In the genomic region with DNA sequence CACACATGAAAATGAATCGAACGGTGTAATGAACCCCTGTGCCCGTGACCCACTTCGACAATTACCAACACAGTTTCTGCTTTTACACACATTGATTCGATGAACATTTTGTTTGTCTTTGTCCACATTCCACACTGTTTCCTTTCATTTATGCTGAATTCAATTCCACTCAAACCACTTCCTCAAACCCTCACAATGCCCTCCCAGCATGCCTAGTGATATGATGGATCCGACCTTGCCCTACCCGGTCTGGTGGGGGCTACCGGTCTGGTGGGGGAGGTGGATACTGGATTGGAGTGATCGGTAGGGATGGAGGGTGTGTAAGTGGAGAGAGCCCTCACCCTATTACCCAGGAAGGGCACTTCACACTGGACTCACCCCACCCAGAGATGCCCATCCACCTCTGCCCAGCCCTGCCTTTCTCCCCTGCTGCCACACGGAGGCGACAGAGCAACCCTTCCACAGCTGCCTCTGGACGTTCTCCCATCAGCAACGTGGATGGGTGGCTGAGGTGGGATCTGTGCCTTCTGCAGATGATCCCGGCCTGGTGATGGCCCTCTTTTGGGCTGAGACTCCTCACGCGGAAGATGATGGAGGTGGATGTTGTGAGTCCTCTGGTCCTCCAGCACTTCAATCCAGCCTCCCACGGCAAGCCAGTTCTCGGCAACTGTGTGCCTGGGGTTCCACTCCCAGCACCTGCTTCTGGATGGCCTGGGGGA, we compare ENCODE assay signal across 1 cellular context.
TF ChIP-seq lines count a peak whose summit lies in the region.

No MANE protein-coding gene starts in this region.

TF ChIP-seq in HepG2, 621 proteins besides CTCF, POLR2A, EP300 and RAD21 (continued from another document and continues in another):
- TF ChIP-seq, protein P1, sequence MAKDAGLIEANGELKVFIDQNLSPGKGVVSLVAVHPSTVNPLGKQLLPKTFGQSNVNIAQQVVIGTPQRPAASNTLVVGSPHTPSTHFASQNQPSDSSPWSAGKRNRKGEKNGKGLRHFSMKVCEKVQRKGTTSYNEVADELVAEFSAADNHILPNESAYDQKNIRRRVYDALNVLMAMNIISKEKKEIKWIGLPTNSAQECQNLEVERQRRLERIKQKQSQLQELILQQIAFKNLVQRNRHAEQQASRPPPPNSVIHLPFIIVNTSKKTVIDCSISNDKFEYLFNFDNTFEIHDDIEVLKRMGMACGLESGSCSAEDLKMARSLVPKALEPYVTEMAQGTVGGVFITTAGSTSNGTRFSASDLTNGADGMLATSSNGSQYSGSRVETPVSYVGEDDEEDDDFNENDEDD (CRISPR knock-in tag; IDR thresholded peaks at IDR 0.05; ENCODE audit: borderline replicate concordance) = no peak
- TF ChIP-seq ZNF652 (CRISPR knock-in tag; IDR thresholded peaks at IDR 0.05; ENCODE audit: borderline replicate concordance, low read depth) (no peak), KDM5B (CRISPR knock-in tag; IDR thresholded peaks at IDR 0.05; ENCODE audit: borderline replicate concordance) (no peak), NCOA2 (CRISPR knock-in tag; IDR thresholded peaks at IDR 0.05) (no peak), ONECUT2 (CRISPR knock-in tag; IDR thresholded peaks at IDR 0.05) (no peak), NR2F1 (CRISPR knock-in tag; IDR thresholded peaks at IDR 0.05) (no peak), KLF15 (CRISPR knock-in tag; IDR thresholded peaks at IDR 0.05; ENCODE audit: borderline replicate concordance) (no peak), TOPORS (CRISPR knock-in tag; IDR thresholded peaks at IDR 0.05) (no peak), PHF8 (CRISPR knock-in tag; IDR thresholded peaks at IDR 0.05) (no peak), MED8 (CRISPR knock-in tag; IDR thresholded peaks at IDR 0.05; ENCODE audit: insufficient replicate concordance) (no peak), THAP11 (CRISPR knock-in tag; IDR thresholded peaks at IDR 0.05) (no peak), POLR2AphosphoS2 (IDR thresholded peaks at IDR 0.05; ENCODE audit: low read depth, low read length) (no peak), FLYWCH1 (CRISPR knock-in tag; IDR thresholded peaks at IDR 0.05) (no peak), HNF4G (IDR thresholded peaks at IDR 0.05; ENCODE audit: borderline replicate concordance, low read depth, low read length) (no peak), HNF4G (CRISPR knock-in tag; IDR thresholded peaks at IDR 0.05; ENCODE audit: borderline replicate concordance, low read depth) (no peak), ZFYVE20 (CRISPR knock-in tag; IDR thresholded peaks at IDR 0.05; ENCODE audit: borderline replicate concordance, low read depth) (no peak), WIZ (CRISPR knock-in tag; IDR thresholded peaks at IDR 0.05) (no peak), ZFP90 (CRISPR knock-in tag; IDR thresholded peaks at IDR 0.05; ENCODE audit: borderline replicate concordance) (no peak), ZNF446 (CRISPR knock-in tag; IDR thresholded peaks at IDR 0.05) (no peak), SMAD1 (CRISPR knock-in tag; IDR thresholded peaks at IDR 0.05; ENCODE audit: borderline replicate concordance, low read depth) (no peak), ZNF326 (CRISPR knock-in tag; IDR thresholded peaks at IDR 0.05; ENCODE audit: borderline replicate concordance) (no peak), ZFP36L2 (CRISPR knock-in tag; IDR thresholded peaks at IDR 0.05) (no peak), ZNF549 (CRISPR knock-in tag; IDR thresholded peaks at IDR 0.05) (no peak), ARNT2 (CRISPR knock-in tag; IDR thresholded peaks at IDR 0.05; ENCODE audit: low read depth) (no peak), GTF2F1 (IDR thresholded peaks at IDR 0.05; ENCODE audit: low read length) (no peak), SP5 (CRISPR knock-in tag; IDR thresholded peaks at IDR 0.05; ENCODE audit: borderline replicate concordance, low read depth) (no peak), ZNF180 (CRISPR knock-in tag; IDR thresholded peaks at IDR 0.05; ENCODE audit: borderline replicate concordance, low read depth) (no peak), ZEB1 (IDR thresholded peaks at IDR 0.05; ENCODE audit: insufficient replicate concordance, low read depth) (no peak), ZNF292 (CRISPR knock-in tag; IDR thresholded peaks at IDR 0.05; ENCODE audit: borderline replicate concordance, low read depth) (no peak), HMG20A (CRISPR knock-in tag; IDR thresholded peaks at IDR 0.05; ENCODE audit: borderline replicate concordance) (no peak), ZNF766 (CRISPR knock-in tag; IDR thresholded peaks at IDR 0.05; ENCODE audit: borderline replicate concordance) (no peak), YEATS2 (CRISPR knock-in tag; IDR thresholded peaks at IDR 0.05; ENCODE audit: borderline replicate concordance) (no peak), TBP (CRISPR knock-in tag; IDR thresholded peaks at IDR 0.05) (no peak), RBAK (CRISPR knock-in tag; IDR thresholded peaks at IDR 0.05) (no peak), ELF4 (CRISPR knock-in tag; IDR thresholded peaks at IDR 0.05; ENCODE audit: borderline replicate concordance) (no peak), ZNF550 (CRISPR knock-in tag; IDR thresholded peaks at IDR 0.05; ENCODE audit: borderline replicate concordance) (no peak), CREB1 (IDR thresholded peaks at IDR 0.05) (no peak), CREB1 (CRISPR knock-in tag; IDR thresholded peaks at IDR 0.05) (no peak), MBD4 (IDR thresholded peaks at IDR 0.05; ENCODE audit: borderline replicate concordance, low read length) (no peak), ZSCAN20 (CRISPR knock-in tag; IDR thresholded peaks at IDR 0.05; ENCODE audit: borderline replicate concordance) (no peak), ZNF343 (CRISPR knock-in tag; IDR thresholded peaks at IDR 0.05) (no peak), YEATS4 (CRISPR knock-in tag; IDR thresholded peaks at IDR 0.05; ENCODE audit: borderline replicate concordance) (no peak), NCOR1 (IDR thresholded peaks at IDR 0.05; ENCODE audit: borderline replicate concordance, low read length) (no peak), ATRX (CRISPR knock-in tag; IDR thresholded peaks at IDR 0.05; ENCODE audit: borderline replicate concordance) (no peak), ZNF10 (CRISPR knock-in tag; IDR thresholded peaks at IDR 0.05; ENCODE audit: borderline replicate concordance, low read depth) (no peak), NR2F6 (IDR thresholded peaks at IDR 0.05) (no peak), NR2F6 (CRISPR knock-in tag; IDR thresholded peaks at IDR 0.05) (0 out of 2 replicates have a peak, but pooled peaks have one; percentile 16)
- TF ChIP-seq, protein P2, sequence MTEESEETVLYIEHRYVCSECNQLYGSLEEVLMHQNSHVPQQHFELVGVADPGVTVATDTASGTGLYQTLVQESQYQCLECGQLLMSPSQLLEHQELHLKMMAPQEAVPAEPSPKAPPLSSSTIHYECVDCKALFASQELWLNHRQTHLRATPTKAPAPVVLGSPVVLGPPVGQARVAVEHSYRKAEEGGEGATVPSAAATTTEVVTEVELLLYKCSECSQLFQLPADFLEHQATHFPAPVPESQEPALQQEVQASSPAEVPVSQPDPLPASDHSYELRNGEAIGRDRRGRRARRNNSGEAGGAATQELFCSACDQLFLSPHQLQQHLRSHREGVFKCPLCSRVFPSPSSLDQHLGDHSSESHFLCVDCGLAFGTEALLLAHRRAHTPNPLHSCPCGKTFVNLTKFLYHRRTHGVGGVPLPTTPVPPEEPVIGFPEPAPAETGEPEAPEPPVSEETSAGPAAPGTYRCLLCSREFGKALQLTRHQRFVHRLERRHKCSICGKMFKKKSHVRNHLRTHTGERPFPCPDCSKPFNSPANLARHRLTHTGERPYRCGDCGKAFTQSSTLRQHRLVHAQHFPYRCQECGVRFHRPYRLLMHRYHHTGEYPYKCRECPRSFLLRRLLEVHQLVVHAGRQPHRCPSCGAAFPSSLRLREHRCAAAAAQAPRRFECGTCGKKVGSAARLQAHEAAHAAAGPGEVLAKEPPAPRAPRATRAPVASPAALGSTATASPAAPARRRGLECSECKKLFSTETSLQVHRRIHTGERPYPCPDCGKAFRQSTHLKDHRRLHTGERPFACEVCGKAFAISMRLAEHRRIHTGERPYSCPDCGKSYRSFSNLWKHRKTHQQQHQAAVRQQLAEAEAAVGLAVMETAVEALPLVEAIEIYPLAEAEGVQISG (CRISPR knock-in tag; IDR thresholded peaks at IDR 0.05) = peak; percentile 57
- TF ChIP-seq, protein P3, sequence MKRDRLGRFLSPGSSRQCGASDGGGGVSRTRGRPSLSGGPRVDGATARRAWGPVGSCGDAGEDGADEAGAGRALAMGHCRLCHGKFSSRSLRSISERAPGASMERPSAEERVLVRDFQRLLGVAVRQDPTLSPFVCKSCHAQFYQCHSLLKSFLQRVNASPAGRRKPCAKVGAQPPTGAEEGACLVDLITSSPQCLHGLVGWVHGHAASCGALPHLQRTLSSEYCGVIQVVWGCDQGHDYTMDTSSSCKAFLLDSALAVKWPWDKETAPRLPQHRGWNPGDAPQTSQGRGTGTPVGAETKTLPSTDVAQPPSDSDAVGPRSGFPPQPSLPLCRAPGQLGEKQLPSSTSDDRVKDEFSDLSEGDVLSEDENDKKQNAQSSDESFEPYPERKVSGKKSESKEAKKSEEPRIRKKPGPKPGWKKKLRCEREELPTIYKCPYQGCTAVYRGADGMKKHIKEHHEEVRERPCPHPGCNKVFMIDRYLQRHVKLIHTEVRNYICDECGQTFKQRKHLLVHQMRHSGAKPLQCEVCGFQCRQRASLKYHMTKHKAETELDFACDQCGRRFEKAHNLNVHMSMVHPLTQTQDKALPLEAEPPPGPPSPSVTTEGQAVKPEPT (CRISPR knock-in tag; IDR thresholded peaks at IDR 0.05; ENCODE audit: low read depth) = 0 out of 2 replicates have a peak, but pooled peaks have one; percentile 27
- TF ChIP-seq, protein P4, sequence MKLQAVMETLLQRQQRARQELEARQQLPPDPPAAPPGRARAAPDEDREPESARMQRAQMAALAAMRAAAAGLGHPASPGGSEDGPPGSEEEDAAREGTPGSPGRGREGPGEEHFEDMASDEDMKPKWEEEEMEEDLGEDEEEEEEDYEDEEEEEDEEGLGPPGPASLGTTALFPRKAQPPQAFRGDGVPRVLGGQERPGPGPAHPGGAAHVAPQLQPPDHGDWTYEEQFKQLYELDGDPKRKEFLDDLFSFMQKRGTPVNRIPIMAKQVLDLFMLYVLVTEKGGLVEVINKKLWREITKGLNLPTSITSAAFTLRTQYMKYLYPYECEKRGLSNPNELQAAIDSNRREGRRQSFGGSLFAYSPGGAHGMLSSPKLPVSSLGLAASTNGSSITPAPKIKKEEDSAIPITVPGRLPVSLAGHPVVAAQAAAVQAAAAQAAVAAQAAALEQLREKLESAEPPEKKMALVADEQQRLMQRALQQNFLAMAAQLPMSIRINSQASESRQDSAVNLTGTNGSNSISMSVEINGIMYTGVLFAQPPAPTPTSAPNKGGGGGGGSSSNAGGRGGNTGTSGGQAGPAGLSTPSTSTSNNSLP (IDR thresholded peaks at IDR 0.05; ENCODE audit: low read depth, low read length) = no peak
- TF ChIP-seq, protein P5, sequence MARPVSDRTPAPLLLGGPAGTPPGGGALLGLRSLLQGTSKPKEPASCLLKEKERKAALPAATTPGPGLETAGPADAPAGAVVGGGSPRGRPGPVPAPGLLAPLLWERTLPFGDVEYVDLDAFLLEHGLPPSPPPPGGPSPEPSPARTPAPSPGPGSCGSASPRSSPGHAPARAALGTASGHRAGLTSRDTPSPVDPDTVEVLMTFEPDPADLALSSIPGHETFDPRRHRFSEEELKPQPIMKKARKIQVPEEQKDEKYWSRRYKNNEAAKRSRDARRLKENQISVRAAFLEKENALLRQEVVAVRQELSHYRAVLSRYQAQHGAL (CRISPR knock-in tag; IDR thresholded peaks at IDR 0.05; ENCODE audit: not compliant biosample characterization) = no peak
- TF ChIP-seq, protein P6, sequence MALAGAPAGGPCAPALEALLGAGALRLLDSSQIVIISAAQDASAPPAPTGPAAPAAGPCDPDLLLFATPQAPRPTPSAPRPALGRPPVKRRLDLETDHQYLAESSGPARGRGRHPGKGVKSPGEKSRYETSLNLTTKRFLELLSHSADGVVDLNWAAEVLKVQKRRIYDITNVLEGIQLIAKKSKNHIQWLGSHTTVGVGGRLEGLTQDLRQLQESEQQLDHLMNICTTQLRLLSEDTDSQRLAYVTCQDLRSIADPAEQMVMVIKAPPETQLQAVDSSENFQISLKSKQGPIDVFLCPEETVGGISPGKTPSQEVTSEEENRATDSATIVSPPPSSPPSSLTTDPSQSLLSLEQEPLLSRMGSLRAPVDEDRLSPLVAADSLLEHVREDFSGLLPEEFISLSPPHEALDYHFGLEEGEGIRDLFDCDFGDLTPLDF (CRISPR knock-in tag; IDR thresholded peaks at IDR 0.05) = no peak
- TF ChIP-seq, protein P7, sequence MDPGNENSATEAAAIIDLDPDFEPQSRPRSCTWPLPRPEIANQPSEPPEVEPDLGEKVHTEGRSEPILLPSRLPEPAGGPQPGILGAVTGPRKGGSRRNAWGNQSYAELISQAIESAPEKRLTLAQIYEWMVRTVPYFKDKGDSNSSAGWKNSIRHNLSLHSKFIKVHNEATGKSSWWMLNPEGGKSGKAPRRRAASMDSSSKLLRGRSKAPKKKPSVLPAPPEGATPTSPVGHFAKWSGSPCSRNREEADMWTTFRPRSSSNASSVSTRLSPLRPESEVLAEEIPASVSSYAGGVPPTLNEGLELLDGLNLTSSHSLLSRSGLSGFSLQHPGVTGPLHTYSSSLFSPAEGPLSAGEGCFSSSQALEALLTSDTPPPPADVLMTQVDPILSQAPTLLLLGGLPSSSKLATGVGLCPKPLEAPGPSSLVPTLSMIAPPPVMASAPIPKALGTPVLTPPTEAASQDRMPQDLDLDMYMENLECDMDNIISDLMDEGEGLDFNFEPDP (CRISPR knock-in tag; conservative IDR thresholded peaks at IDR 0.05) = no peak
- TF ChIP-seq, protein P8, sequence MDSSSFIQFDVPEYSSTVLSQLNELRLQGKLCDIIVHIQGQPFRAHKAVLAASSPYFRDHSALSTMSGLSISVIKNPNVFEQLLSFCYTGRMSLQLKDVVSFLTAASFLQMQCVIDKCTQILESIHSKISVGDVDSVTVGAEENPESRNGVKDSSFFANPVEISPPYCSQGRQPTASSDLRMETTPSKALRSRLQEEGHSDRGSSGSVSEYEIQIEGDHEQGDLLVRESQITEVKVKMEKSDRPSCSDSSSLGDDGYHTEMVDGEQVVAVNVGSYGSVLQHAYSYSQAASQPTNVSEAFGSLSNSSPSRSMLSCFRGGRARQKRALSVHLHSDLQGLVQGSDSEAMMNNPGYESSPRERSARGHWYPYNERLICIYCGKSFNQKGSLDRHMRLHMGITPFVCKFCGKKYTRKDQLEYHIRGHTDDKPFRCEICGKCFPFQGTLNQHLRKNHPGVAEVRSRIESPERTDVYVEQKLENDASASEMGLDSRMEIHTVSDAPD (CRISPR knock-in tag; IDR thresholded peaks at IDR 0.05) = no peak
- TF ChIP-seq, protein P9, sequence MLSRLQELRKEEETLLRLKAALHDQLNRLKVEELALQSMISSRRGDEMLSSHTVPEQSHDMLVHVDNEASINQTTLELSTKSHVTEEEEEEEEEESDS (CRISPR knock-in tag; IDR thresholded peaks at IDR 0.05; ENCODE audit: borderline replicate concordance) = no peak
- TF ChIP-seq, protein P10, sequence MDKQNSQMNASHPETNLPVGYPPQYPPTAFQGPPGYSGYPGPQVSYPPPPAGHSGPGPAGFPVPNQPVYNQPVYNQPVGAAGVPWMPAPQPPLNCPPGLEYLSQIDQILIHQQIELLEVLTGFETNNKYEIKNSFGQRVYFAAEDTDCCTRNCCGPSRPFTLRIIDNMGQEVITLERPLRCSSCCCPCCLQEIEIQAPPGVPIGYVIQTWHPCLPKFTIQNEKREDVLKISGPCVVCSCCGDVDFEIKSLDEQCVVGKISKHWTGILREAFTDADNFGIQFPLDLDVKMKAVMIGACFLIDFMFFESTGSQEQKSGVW (CRISPR knock-in tag; IDR thresholded peaks at IDR 0.05; ENCODE audit: borderline replicate concordance) = no peak
- TF ChIP-seq, protein P11, sequence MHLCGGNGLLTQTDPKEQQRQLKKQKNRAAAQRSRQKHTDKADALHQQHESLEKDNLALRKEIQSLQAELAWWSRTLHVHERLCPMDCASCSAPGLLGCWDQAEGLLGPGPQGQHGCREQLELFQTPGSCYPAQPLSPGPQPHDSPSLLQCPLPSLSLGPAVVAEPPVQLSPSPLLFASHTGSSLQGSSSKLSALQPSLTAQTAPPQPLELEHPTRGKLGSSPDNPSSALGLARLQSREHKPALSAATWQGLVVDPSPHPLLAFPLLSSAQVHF (CRISPR knock-in tag; IDR thresholded peaks at IDR 0.05) = no peak
